In genomic region chr20:63980806-63981728, GRCh38 we compare ENCODE assay signal across 8 cellular contexts. TPM values are rescaled to one million over a fixed set of nuclear protein-coding genes. Genes with fewer than 3 reads are reported as not detected.
DNase-seq lines count a peak whose midpoint lies in the region; ATAC-seq and TF ChIP-seq lines count a peak whose summit lies in the region.

Gene PRPF6 (plus strand): TSS chr20:63981132. CDS start chr20:63981246, 114 bp downstream.

- H3K36me3 ChIP-seq in thymus (ENCODE audit: control insufficient read depth, insufficient read depth) = peaks cover 26% of the 10 kb centered on the region

- H3K4me3 ChIP-seq in thymus (ENCODE audit: low read length) = peak within 1 kb of the TSS; percentile 69

- H3K27me3 ChIP-seq in thymus (ENCODE audit: control insufficient read depth, insufficient read depth) = no peaks in the 10 kb centered on the region

- H3K27me3 Mint-ChIP-seq in activated naive CD8-positive, alpha-beta T cell = no peaks in the 10 kb centered on the region
- H3K27me3 Mint-ChIP-seq in glutamatergic neuron (ENCODE audit: unreplicated experiment) (peaks cover 12% of the 10 kb centered on the region), osteocyte (ENCODE audit: unreplicated experiment) (no peaks in the 10 kb centered on the region)

- POLR2A ChIA-PET in GM10248 (lab: Yijun Ruan, JAX) = interaction anchor here (0.6 to 1.8 kb wide), 7 partner anchors 26 to 375 kb away, joined by 3 to 10 read pairs (median 4); partner anchors contain the start of gene C20orf204

- ATAC-seq in HG02588 (IDR thresholded peaks at IDR 0.05; ENCODE audit: unreplicated experiment) = peak; percentile 48

- under 1% methylated on average over 75 of the region's 75 CpGs for WGBS in thymus

- DNase-seq in GM10248 (ENCODE audit: extremely low spot score) = peak; percentile 98
- DNase-seq in NCI-H1092 treated with DMSO at 0.1 percent for 48 hours (lab: John Stamatoyannopoulos, UW) = peak; percentile 97
- peak; percentile 95 for DNase-seq in SKM-1 (lab: John Stamatoyannopoulos, UW; ENCODE audit: unreplicated experiment)
- DNase-seq in glutamatergic neuron = peak; percentile 97
- DNase-seq in osteocyte (ENCODE audit: extremely low spot score, unreplicated experiment) = peak; percentile 98

- peak within 1 kb of the TSS; percentile 92 for H3K27ac ChIP-seq in thymus (ENCODE audit: low read depth)

- CTCF ChIA-PET in GM10248 (lab: Yijun Ruan, JAX) = interaction anchor here (0.8 to 7.6 kb wide), 35 partner anchors 8 to 444 kb away, joined by 3 to 116 read pairs (median 5); partner anchors contain the start of genes ARFRP1, C20orf204, LKAAEAR1 and PTK6

- H3K4me1 ChIP-seq in thymus (ENCODE audit: control insufficient read depth, insufficient read depth, low read length) = peaks cover 15% of the 10 kb centered on the region

- peaks cover 9% of the 10 kb centered on the region for H3K36me3 Mint-ChIP-seq in activated naive CD8-positive, alpha-beta T cell
- no peaks in the 10 kb centered on the region for H3K36me3 Mint-ChIP-seq in glutamatergic neuron (ENCODE audit: unreplicated experiment)
- H3K36me3 Mint-ChIP-seq in osteocyte (ENCODE audit: unreplicated experiment) = peaks cover 22% of the 10 kb centered on the region

- H3K9me3 Mint-ChIP-seq in activated naive CD8-positive, alpha-beta T cell (ENCODE audit: low read depth) = no peaks in the 10 kb centered on the region
- H3K9me3 Mint-ChIP-seq in glutamatergic neuron (ENCODE audit: unreplicated experiment) (peaks cover 4% of the 10 kb centered on the region), osteocyte (ENCODE audit: unreplicated experiment) (no peaks in the 10 kb centered on the region)

- H3K27ac Mint-ChIP-seq in activated naive CD8-positive, alpha-beta T cell = peak within 1 kb of the TSS; percentile 98
- H3K27ac Mint-ChIP-seq in glutamatergic neuron (ENCODE audit: unreplicated experiment) (peak within 1 kb of the TSS; percentile 38), osteocyte (ENCODE audit: unreplicated experiment) (peak within 1 kb of the TSS; percentile 88)

- no peaks in the 10 kb centered on the region for H3K9me3 ChIP-seq in thymus (ENCODE audit: control insufficient read depth)

- TF ChIP-seq CTCF in GM10248 (IDR thresholded peaks at IDR 0.05; ENCODE audit: control extremely low read depth, extremely low read depth, low read depth, missing control alignments) (peak; percentile 85), glutamatergic neuron (IDR thresholded peaks at IDR 0.05; ENCODE audit: partially characterized antibody, unreplicated experiment) (peak; percentile 80), osteocyte (IDR thresholded peaks at IDR 0.05) (peak; percentile 93)

- peak within 1 kb of the TSS; percentile 93 for H3K4me3 Mint-ChIP-seq in activated naive CD8-positive, alpha-beta T cell
- peak within 1 kb of the TSS; percentile 94 for H3K4me3 Mint-ChIP-seq in glutamatergic neuron (ENCODE audit: unreplicated experiment)
- H3K4me3 Mint-ChIP-seq in osteocyte (ENCODE audit: unreplicated experiment) = peak within 1 kb of the TSS; percentile 86

- peaks cover 66% of the 10 kb centered on the region for H3K4me1 Mint-ChIP-seq in activated naive CD8-positive, alpha-beta T cell (ENCODE audit: low read depth)
- H3K4me1 Mint-ChIP-seq in glutamatergic neuron (ENCODE audit: low read depth, unreplicated experiment) = peaks cover 8% of the 10 kb centered on the region
- H3K4me1 Mint-ChIP-seq in osteocyte (ENCODE audit: unreplicated experiment) = peaks cover 46% of the 10 kb centered on the region

RNA-seq across cellular contexts. Expression of gene PRPF6, which starts in this region (rescaled TPM):
- total RNA-seq in glutamatergic neuron (ENCODE audit: unreplicated experiment) = 60.9 TPM
- total RNA-seq in osteocyte = 68.3 and 71.9 TPM in 2 replicates
- polyA plus RNA-seq in thymus = 56.1 TPM

Comparison
In these comparisons a context has a peak if more than half of its experiments do, and no peak if none do; other contexts are left out.
1. Peak in every context shown above with its lines: DNase-seq, ATAC-seq, H3K4me3 ChIP-seq and H3K27ac ChIP-seq.
2. H3K27ac Mint-ChIP-seq: peak in every context shown above with its lines; median percentile 98 in activated naive CD8-positive, alpha-beta T cell; 88 in osteocyte; 38 in glutamatergic neuron.